23 cellular contexts compared by ENCODE assay signal in the genomic region with DNA sequence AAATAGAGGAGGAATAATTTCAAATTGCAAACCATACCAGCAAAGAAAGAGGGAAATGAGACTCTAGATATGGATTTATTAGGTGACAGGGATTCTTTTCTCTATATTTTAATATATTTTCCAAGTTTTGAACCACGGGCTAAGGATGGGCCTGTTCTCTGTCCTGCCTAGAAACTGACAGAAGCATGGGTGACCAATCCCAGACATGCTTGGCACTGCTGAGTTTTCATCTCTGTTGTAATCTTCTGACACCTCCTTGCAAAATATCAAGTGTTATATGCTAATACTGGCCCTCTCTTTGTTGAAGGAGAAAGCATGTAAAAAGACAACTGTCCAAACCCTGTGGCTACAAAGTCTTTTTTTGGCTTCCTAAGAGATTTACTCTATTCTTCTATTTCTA. TPM values are rescaled to one million over a fixed set of nuclear protein-coding genes. Genes with fewer than 3 reads are reported as not detected.
A peak's percentile ranks its signal among the peaks of the same experiment; 100 is the strongest.
DNase-seq lines count a peak whose midpoint lies in the region; ATAC-seq and TF ChIP-seq lines count a peak whose summit lies in the region.
"Had no signal": no experiment of that assay in that cellular context is flagged by ENCODE, and none has a peak within 500 bp of the region (broad histone marks: within the 10 kb centered on the region; RNA-seq: fewer than 3 reads in every experiment).

No MANE protein-coding gene starts in this region.

- H3K9me3 ChIP-seq in subcutaneous abdominal adipose tissue (ENCODE audit: control insufficient read depth in 5 of 5, low read length in 5 of 5): no peaks in the 10 kb centered on the region
- no peaks in the 10 kb centered on the region for H3K9me3 ChIP-seq in stomach

- ATAC-seq in activated T-cell treated with anti-CD3 and anti-CD28 coated beads, Interleukin-2, amount 50 U/mL, for 72 hours (replicated peaks in 1 of 2): no peak
- ATAC-seq in activated CD4-positive, CD25-positive, alpha-beta regulatory T cell treated with anti-CD3 and anti-CD28 coated beads, Interleukin-2, amount 50 U/mL, for 24 hours: no peak
- ATAC-seq: natural killer cell; stimulated activated naive B cell treated with anti-CD40 and anti-IgM and Interleukin-4, amounts not matched to agents 10 μg/mL and 1 μg/mL and 100 μg/mL, for 72 hours had no signal

- peaks cover 0 to 23% (median 3%) of the 10 kb centered on the region in 5 donors for H3K4me1 ChIP-seq in subcutaneous abdominal adipose tissue (ENCODE audit: control insufficient read depth in 5 of 5, insufficient read depth in 5 of 5, low read length in 5 of 5)
- peaks cover 0 to 29% (median 13%) of the 10 kb centered on the region in 4 donors for H3K4me1 ChIP-seq in stomach

- no peaks in the 10 kb centered on the region for H3K9me3 Mint-ChIP-seq in activated T-cell treated with anti-CD3 and anti-CD28 coated beads, Interleukin-2, amount 50 U/mL, for 72 hours
- H3K9me3 Mint-ChIP-seq: activated naive CD8-positive, alpha-beta T cell treated with anti-CD3 and anti-CD28 coated beads, Interleukin-2, amount 10 ng/mL, durations not matched to agents 7 days and 5 days; natural killer cell; stimulated activated naive B cell treated with anti-CD40 and anti-IgM and Interleukin-4, amounts not matched to agents 10 μg/mL and 1 μg/mL and 100 μg/mL, for 72 hours had no signal

- H3K27ac ChIP-seq in subcutaneous abdominal adipose tissue (ENCODE audit: low read depth, low read length): peak overlapping the region; percentile 13
- peak overlapping the region in 2 of 5 donors; percentile 38 to 58 for H3K27ac ChIP-seq in stomach
- H3K27ac ChIP-seq: 22Rv1, C4-2B had no signal

- no peaks in the 10 kb centered on the region for H3K4me1 Mint-ChIP-seq in activated T-cell treated with anti-CD3 and anti-CD28 coated beads, Interleukin-2, amount 50 U/mL, for 72 hours (ENCODE audit: low read depth)
- H3K4me1 Mint-ChIP-seq: activated naive CD8-positive, alpha-beta T cell treated with anti-CD3 and anti-CD28 coated beads, Interleukin-2, amount 10 ng/mL, durations not matched to agents 7 days and 5 days; natural killer cell; stimulated activated naive B cell treated with anti-CD40 and anti-IgM and Interleukin-4, amounts not matched to agents 10 μg/mL and 1 μg/mL and 100 μg/mL, for 72 hours had no signal

- no peak overlapping the region for H3K4me3 Mint-ChIP-seq in activated T-cell treated with anti-CD3 and anti-CD28 coated beads, Interleukin-2, amount 50 U/mL, for 72 hours
- H3K4me3 Mint-ChIP-seq: activated naive CD8-positive, alpha-beta T cell treated with anti-CD3 and anti-CD28 coated beads, Interleukin-2, amount 10 ng/mL, durations not matched to agents 7 days and 5 days; natural killer cell; stimulated activated naive B cell treated with anti-CD40 and anti-IgM and Interleukin-4, amounts not matched to agents 10 μg/mL and 1 μg/mL and 100 μg/mL, for 72 hours had no signal

- TF ChIP-seq EP300 in stomach (IDR thresholded peaks at IDR 0.05): no peak

- no peak for DNase-seq in activated T-cell treated with anti-CD3 and anti-CD28 coated beads, Interleukin-2, amount 50 U/mL, for 72 hours
- no peak for DNase-seq in activated T-cell treated with anti-CD3 and anti-CD28 coated beads, Interleukin-2, amount 50 U/mL, for 48 hours
- DNase-seq in epidermal melanocyte (ENCODE audit: insufficient read length, low spot score) (peak; percentile 36), iris pigment epithelial cell (ENCODE audit: low read depth) (peak; percentile 63), SIG-M5 treated with dmso at 0.1 percent for 504 hours (lab: John Stamatoyannopoulos, UW; ENCODE audit: unreplicated experiment) (no peak), stomach (no peak)
- DNase-seq: activated CD4-positive, alpha-beta T cell treated with anti-CD3 and anti-CD28 coated beads, Interleukin-2, amount 50 U/mL, for 4 hours; activated naive CD8-positive, alpha-beta T cell treated with anti-CD3 and anti-CD28 coated beads, Interleukin-2, amount 10 ng/mL, durations not matched to agents 7 days and 5 days; DMS53; HCEC 1CT; Karpas-422; natural killer cell; NCI-H1105 treated with DMSO at 0.1 percent for 48 hours; NCI-H526 treated with DMSO at 0.1 percent for 48 hours; OCI-M1; stimulated activated CD4-positive, alpha-beta T cell treated with anti-CD3 and anti-CD28 coated beads, Interleukin-15, amount 100 ng/mL, for 24 hours; stimulated activated naive B cell treated with anti-CD40 and anti-IgM and Interleukin-4, amounts not matched to agents 10 μg/mL and 1 μg/mL and 100 μg/mL, for 72 hours had no signal

- H3K4me3 ChIP-seq in subcutaneous abdominal adipose tissue (ENCODE audit: low read depth in 1 of 5, low read length in 5 of 5): no peak overlapping the region
- no peak overlapping the region for H3K4me3 ChIP-seq in stomach
- H3K4me3 ChIP-seq: lung had no signal

- H3K9ac ChIP-seq in subcutaneous abdominal adipose tissue (ENCODE audit: low read length in 5 of 5): peak overlapping the region in 1 of 5 donors; percentile 30

- H3K27ac Mint-ChIP-seq in activated T-cell treated with anti-CD3 and anti-CD28 coated beads, Interleukin-2, amount 50 U/mL, for 72 hours: peak overlapping the region; percentile 65
- H3K27ac Mint-ChIP-seq: activated naive CD8-positive, alpha-beta T cell treated with anti-CD3 and anti-CD28 coated beads, Interleukin-2, amount 10 ng/mL, durations not matched to agents 7 days and 5 days; stimulated activated naive B cell treated with anti-CD40 and anti-IgM and Interleukin-4, amounts not matched to agents 10 μg/mL and 1 μg/mL and 100 μg/mL, for 72 hours had no signal

- H3K36me3 ChIP-seq in subcutaneous abdominal adipose tissue (ENCODE audit: control insufficient read depth in 5 of 5, insufficient read depth in 5 of 5, low read length in 5 of 5) (peaks cover 6 to 49% (median 31%) of the 10 kb centered on the region in 5 donors), stomach (peaks cover 15 to 71% (median 63%) of the 10 kb centered on the region in 4 donors)

- 76 to 95% (median 88%) methylated on average over 1 of the region's 1 CpG for WGBS in stomach, 5 donors

- no peak for TF ChIP-seq CTCF in stomach (IDR thresholded peaks at IDR 0.05)

- H3K36me3 Mint-ChIP-seq in activated T-cell treated with anti-CD3 and anti-CD28 coated beads, Interleukin-2, amount 50 U/mL, for 72 hours (ENCODE audit: insufficient read depth in 2 of 2): peaks cover 0 to 4% of the 10 kb centered on the region in 2 donors

- intact Hi-C loops in stomach (cut with DNase I; ENCODE audit: low total_unique reads): no loop called here

- H3K27me3 ChIP-seq in subcutaneous abdominal adipose tissue (ENCODE audit: control insufficient read depth in 5 of 5, insufficient read depth in 4 of 5, low read length in 5 of 5) (no peaks in the 10 kb centered on the region), stomach (no peaks in the 10 kb centered on the region)

- no peak for TF ChIP-seq POLR2A in stomach (IDR thresholded peaks at IDR 0.05)

- H3K27me3 Mint-ChIP-seq in activated T-cell treated with anti-CD3 and anti-CD28 coated beads, Interleukin-2, amount 50 U/mL, for 72 hours (ENCODE audit: low read depth): no peaks in the 10 kb centered on the region
- H3K27me3 Mint-ChIP-seq: activated naive CD8-positive, alpha-beta T cell treated with anti-CD3 and anti-CD28 coated beads, Interleukin-2, amount 10 ng/mL, durations not matched to agents 7 days and 5 days; stimulated activated naive B cell treated with anti-CD40 and anti-IgM and Interleukin-4, amounts not matched to agents 10 μg/mL and 1 μg/mL and 100 μg/mL, for 72 hours had no signal

RNA-seq across cellular contexts. Expression of gene ANGPTL7, which starts 0.8 kb away (rescaled TPM):
- not detected for total RNA-seq in activated T-cell treated with anti-CD3 and anti-CD28 coated beads, Interleukin-2, amount 50 U/mL, for 72 hours
- total RNA-seq in stomach: 1 to 10 TPM in 2 of 5 donors, not detected in 3; 1.6 to 2.6 TPM
- polyA plus RNA-seq in stomach: under 1 TPM in 1 of 3 donors, not detected in 2; 0.55 TPM
- total RNA-seq: activated naive CD8-positive, alpha-beta T cell treated with anti-CD3 and anti-CD28 coated beads, Interleukin-2, amount 10 ng/mL, durations not matched to agents 7 days and 5 days; natural killer cell; pulmonary artery endothelial cell had no signal

Comparison
In these comparisons a context has a peak if more than half of its experiments do, and no peak if none do; other contexts are left out.
1. DNase-seq: peak in epidermal melanocyte (single experiment) and iris pigment epithelial cell (single experiment); none in activated T-cell treated with anti-CD3 and anti-CD28 coated beads, Interleukin-2, amount 50 U/mL, for 72 hours (0 of 2), activated T-cell treated with anti-CD3 and anti-CD28 coated beads, Interleukin-2, amount 50 U/mL, for 48 hours (0 of 2), SIG-M5 treated with dmso at 0.1 percent for 504 hours (single experiment) and stomach (single experiment).